2 cellular contexts compared by ENCODE assay signal in the genomic region with DNA sequence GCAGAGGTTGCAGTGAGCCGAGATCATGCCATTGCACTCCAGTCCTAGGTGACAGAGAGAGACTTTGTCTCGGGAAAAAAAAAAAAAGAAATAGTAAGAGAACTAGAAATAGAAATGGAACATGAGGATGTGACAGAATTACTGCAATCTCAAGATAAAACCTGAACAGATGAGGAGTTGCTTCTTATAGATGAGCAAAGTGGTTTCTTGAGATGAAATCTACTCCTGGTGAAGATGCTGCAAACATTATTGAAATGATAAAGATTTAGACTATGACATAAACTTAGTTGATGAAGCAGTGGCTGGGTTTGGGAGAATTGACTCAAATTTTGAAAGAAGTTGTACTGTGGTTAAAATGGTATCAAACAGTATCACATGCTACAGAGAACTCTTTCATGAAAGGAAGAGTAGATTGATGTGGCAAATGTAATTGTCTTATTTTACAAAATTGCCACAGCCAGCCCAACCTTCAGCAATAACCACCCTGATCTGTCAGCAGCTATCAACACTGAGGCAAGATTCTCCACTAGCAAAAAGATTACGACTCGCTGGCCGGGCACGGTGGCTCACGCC.
TF ChIP-seq lines count a peak whose summit lies in the region.

No MANE protein-coding gene starts in this region.

TF ChIP-seq in SK-N-SH, 30 proteins besides CTCF, POLR2A, EP300 and RAD21 (continued from another document):
- TF ChIP-seq RFX5 (IDR thresholded peaks at IDR 0.05; ENCODE audit: low read length) (no peak), NRF1 (IDR thresholded peaks at IDR 0.05; ENCODE audit: low read depth, low read length) (no peak), FOXJ3 (CRISPR knock-in tag; IDR thresholded peaks at IDR 0.05) (no peak), RXRA (IDR thresholded peaks at IDR 0.05; ENCODE audit: borderline replicate concordance, low read depth) (no peak), YY1 (IDR thresholded peaks at IDR 0.05; ENCODE audit: low read depth) (no peak), ELF1 (IDR thresholded peaks at IDR 0.05) (no peak)
- TF ChIP-seq, protein P1, sequence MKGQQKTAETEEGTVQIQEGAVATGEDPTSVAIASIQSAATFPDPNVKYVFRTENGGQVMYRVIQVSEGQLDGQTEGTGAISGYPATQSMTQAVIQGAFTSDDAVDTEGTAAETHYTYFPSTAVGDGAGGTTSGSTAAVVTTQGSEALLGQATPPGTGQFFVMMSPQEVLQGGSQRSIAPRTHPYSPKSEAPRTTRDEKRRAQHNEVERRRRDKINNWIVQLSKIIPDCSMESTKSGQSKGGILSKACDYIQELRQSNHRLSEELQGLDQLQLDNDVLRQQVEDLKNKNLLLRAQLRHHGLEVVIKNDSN (IDR thresholded peaks at IDR 0.05; ENCODE audit: borderline replicate concordance, low read depth): no peak

TF ChIP-seq in SK-N-SH treated with all-trans-retinoic acid at 6 μM for 48 hours, 23 proteins besides CTCF, POLR2A, EP300 and RAD21 (continued from another document):
- TF ChIP-seq POU6F1 (CRISPR knock-in tag; IDR thresholded peaks at IDR 0.05; ENCODE audit: borderline replicate concordance, low read depth) (no peak), CSDC2 (CRISPR knock-in tag; IDR thresholded peaks at IDR 0.05) (no peak), ZC3H10 (CRISPR knock-in tag; IDR thresholded peaks at IDR 0.05) (no peak), ISL1 (CRISPR knock-in tag; IDR thresholded peaks at IDR 0.05) (no peak), RARB (CRISPR knock-in tag; IDR thresholded peaks at IDR 0.05) (no peak), ZNF565 (CRISPR knock-in tag; conservative IDR thresholded peaks at IDR 0.05; ENCODE audit: low read depth) (no peak), TCF4 (CRISPR knock-in tag; IDR thresholded peaks at IDR 0.05; ENCODE audit: borderline replicate concordance) (no peak), ZFP30 (CRISPR knock-in tag; IDR thresholded peaks at IDR 0.05) (no peak), ZNF8 (CRISPR knock-in tag; IDR thresholded peaks at IDR 0.05) (no peak), TOX (CRISPR knock-in tag; IDR thresholded peaks at IDR 0.05; ENCODE audit: borderline replicate concordance) (no peak), BACH2 (CRISPR knock-in tag; IDR thresholded peaks at IDR 0.05; ENCODE audit: borderline replicate concordance) (no peak), TSHZ2 (CRISPR knock-in tag; IDR thresholded peaks at IDR 0.05) (no peak), OSR1 (CRISPR knock-in tag; IDR thresholded peaks at IDR 0.05) (no peak), ARNTL (CRISPR knock-in tag; IDR thresholded peaks at IDR 0.05; ENCODE audit: borderline replicate concordance, low read depth) (no peak), ZFP3 (CRISPR knock-in tag; IDR thresholded peaks at IDR 0.05) (no peak), ESRRG (CRISPR knock-in tag; IDR thresholded peaks at IDR 0.05) (no peak)
- TF ChIP-seq, protein P2, sequence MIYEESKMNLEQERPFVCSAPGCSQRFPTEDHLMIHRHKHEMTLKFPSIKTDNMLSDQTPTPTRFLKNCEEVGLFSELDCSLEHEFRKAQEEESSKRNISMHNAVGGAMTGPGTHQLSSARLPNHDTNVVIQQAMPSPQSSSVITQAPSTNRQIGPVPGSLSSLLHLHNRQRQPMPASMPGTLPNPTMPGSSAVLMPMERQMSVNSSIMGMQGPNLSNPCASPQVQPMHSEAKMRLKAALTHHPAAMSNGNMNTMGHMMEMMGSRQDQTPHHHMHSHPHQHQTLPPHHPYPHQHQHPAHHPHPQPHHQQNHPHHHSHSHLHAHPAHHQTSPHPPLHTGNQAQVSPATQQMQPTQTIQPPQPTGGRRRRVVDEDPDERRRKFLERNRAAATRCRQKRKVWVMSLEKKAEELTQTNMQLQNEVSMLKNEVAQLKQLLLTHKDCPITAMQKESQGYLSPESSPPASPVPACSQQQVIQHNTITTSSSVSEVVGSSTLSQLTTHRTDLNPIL (CRISPR knock-in tag; IDR thresholded peaks at IDR 0.05; ENCODE audit: low read depth): no peak
TF ChIP-seq in SK-N-SH treated with all-trans-retinoic acid at 6 μM for 48 hours: peak in this region for 0.
